In the genomic region with DNA sequence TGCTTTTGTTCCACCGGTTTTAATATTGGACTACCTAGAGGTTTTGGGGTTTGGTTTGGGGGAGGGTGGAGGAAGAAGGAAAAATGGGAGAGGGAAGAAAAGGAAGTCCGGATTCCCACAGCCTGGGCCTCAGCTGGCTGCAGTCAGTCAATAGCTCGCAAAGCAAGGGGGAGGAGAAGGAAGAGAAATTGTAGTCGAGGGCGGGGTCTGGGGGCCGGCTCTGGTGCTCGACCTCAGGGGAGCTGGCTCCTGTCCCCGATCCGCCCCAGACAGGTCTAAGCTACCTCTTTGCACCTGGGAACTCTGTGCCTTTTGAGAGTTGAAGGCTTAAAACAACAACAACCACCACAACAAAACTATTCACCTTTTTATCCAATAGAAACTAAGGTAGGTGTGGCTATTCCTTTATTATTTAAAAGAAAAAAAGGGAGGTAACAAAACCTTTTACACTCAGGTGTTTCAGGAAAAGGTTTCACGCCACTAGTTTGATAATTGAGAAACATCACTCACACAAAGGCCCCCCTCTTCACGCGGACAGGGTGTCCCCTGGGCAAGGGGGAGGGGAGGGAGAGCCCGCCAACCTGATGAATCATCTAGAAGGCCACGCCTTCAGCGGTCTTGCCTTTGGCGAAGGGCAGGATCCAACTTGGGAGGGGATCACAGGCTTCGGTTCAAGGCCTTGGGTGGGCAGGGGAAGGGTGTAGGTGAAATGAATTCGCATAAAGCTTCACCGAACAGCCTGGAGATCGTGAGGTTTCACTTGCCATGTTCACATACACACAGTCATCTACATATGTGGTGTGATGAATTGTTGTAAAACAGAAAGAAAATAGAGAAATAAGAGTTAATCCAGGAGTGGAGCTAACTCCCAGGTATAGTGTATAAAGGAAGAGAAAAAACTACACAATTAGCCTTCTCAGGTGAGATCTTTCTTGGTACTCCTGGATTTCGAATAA, we compare ENCODE assay signal across 8 cellular contexts. TPM values are rescaled to one million over a fixed set of nuclear protein-coding genes. Genes with fewer than 3 reads are reported as not detected.
DNase-seq lines count a peak whose midpoint lies in the region; ATAC-seq, FAIRE-seq and TF ChIP-seq lines count a peak whose summit lies in the region.

No MANE protein-coding gene starts in this region.

- intact Hi-C loops in HepG2 (cut with micrococcal nuclease; ENCODE audit: unreplicated experiment), result no loop called here

- no peaks in the 10 kb centered on the region for H3K27me3 ChIP-seq in HepG2 (ENCODE audit: control insufficient read depth in 1 of 2, insufficient read depth in 2 of 2, low read length in 2 of 2)

- no peak overlapping the region for H3K9ac ChIP-seq in HepG2 (ENCODE audit: insufficient read depth, low read depth, low read length)

- H3K4me1 ChIP-seq in HepG2 (ENCODE audit: insufficient read depth, low read length), result peaks cover 52% of the 10 kb centered on the region

- no peak overlapping the region for H2AFZ ChIP-seq in HepG2 (ENCODE audit: low read length)

- H3K79me2 ChIP-seq in HepG2 (ENCODE audit: insufficient read depth, low read length), result no peaks in the 10 kb centered on the region

- CTCF ChIA-PET in HepG2 (lab: Yijun Ruan, JAX; ENCODE audit: low intra/inter-chr PET ratio, low total read pairs), result no interaction called here

- peak overlapping the region; percentile 14; the same call in 1 of the 2 replicates for H3K4me2 ChIP-seq in HepG2 (ENCODE audit: low read depth, low read length)

- H4K20me1 ChIP-seq in HepG2 (ENCODE audit: insufficient read depth, low read length), result no peaks in the 10 kb centered on the region

- TF ChIP-seq CTCF in choroid plexus epithelial cell (conservative IDR thresholded peaks at IDR 0.05; ENCODE audit: low read depth, low read length) (no peak), HepG2 (CRISPR knock-in tag; IDR thresholded peaks at IDR 0.05) (no peak)

- WGBS in HepG2 (ENCODE audit: low lambda C conversion rate), result 41% methylated on average over 21 of the region's 21 CpGs

- H3K4me3 ChIP-seq in choroid plexus epithelial cell (ENCODE audit: low read depth, low read length) (peak overlapping the region; percentile 53), HepG2 (replicated peaks in 1 of 3; ENCODE audit: insufficient read depth in 1 of 3, low read depth in 2 of 3, low read length in 3 of 3) (no peak overlapping the region; a peak in 1 of 6 replicates)

- no peak for FAIRE-seq in HepG2 (lab: Jason Lieb, UNC)

- no peak for TF ChIP-seq POLR2A in HepG2 (IDR thresholded peaks at IDR 0.05; ENCODE audit: insufficient read depth in 1 of 2, low read depth in 2 of 2, low read length in 2 of 2)

- in situ Hi-C loops in HepG2 (cut with HindIII; ENCODE audit: extremely low pct_ligation_motif_present, low pct_unique_long_range_greater_than_20kb), result no loop called here

- no peak for TF ChIP-seq EP300 in HepG2 (IDR thresholded peaks at IDR 0.05; ENCODE audit: low read depth in 2 of 2, low read length in 2 of 2)
- TF ChIP-seq EP300 in HepG2 (CRISPR knock-in tag; IDR thresholded peaks at IDR 0.05; ENCODE audit: borderline replicate concordance), result no peak

- no peaks in the 10 kb centered on the region for H3K36me3 ChIP-seq in HepG2 (replicated peaks in 1 of 2; ENCODE audit: control insufficient read depth in 1 of 2, insufficient read depth in 2 of 2, low read length in 2 of 2)

- H3K27ac ChIP-seq in HepG2 (ENCODE audit: extremely low read length, insufficient read depth, low read length), result no peak overlapping the region

- no TSS peak for BruUV-seq in HepG2 (replicated peaks; lab: Mats Ljungman, UMichigan)

- no peaks in the 10 kb centered on the region for H3K9me3 ChIP-seq in HepG2 (ENCODE audit: low read length)

- peak; percentile 68 for ATAC-seq in HepG2
- ATAC-seq in HG03457 (IDR thresholded peaks at IDR 0.05; ENCODE audit: unreplicated experiment), result no peak

- no peak for TF ChIP-seq RAD21 in HepG2 (CRISPR knock-in tag; IDR thresholded peaks at IDR 0.05)

- POLR2A ChIA-PET in HepG2 (lab: Yijun Ruan, JAX), result no interaction called here

- DNase-seq in NCI-H146 treated with DMSO at 0.1 percent for 48 hours (lab: John Stamatoyannopoulos, UW; ENCODE audit: unreplicated experiment) (peak; percentile 90), choroid plexus epithelial cell (ENCODE audit: low read depth) (peak; percentile 47), HepG2 (ENCODE audit: low spot score) (no peak), ureter (ENCODE audit: low spot score) (peak; percentile 78), GDM1 (lab: John Stamatoyannopoulos, UW) (no peak), NCI-H446 treated with DMSO at 0.1 percent for 48 hours (lab: John Stamatoyannopoulos, UW) (no peak), NCI-H526 treated with DMSO at 0.1 percent for 48 hours (lab: John Stamatoyannopoulos, UW) (no peak)

TF ChIP-seq in HepG2, 621 proteins besides CTCF, POLR2A, EP300 and RAD21:
- TF ChIP-seq FOSL2 (CRISPR knock-in tag; IDR thresholded peaks at IDR 0.05) (peak; percentile 87), HMG20A (CRISPR knock-in tag; IDR thresholded peaks at IDR 0.05; ENCODE audit: borderline replicate concordance) (no peak)
- TF ChIP-seq, protein P1, sequence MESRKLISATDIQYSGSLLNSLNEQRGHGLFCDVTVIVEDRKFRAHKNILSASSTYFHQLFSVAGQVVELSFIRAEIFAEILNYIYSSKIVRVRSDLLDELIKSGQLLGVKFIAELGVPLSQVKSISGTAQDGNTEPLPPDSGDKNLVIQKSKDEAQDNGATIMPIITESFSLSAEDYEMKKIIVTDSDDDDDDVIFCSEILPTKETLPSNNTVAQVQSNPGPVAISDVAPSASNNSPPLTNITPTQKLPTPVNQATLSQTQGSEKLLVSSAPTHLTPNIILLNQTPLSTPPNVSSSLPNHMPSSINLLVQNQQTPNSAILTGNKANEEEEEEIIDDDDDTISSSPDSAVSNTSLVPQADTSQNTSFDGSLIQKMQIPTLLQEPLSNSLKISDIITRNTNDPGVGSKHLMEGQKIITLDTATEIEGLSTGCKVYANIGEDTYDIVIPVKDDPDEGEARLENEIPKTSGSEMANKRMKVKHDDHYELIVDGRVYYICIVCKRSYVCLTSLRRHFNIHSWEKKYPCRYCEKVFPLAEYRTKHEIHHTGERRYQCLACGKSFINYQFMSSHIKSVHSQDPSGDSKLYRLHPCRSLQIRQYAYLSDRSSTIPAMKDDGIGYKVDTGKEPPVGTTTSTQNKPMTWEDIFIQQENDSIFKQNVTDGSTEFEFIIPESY (CRISPR knock-in tag; IDR thresholded peaks at IDR 0.05), result peak; percentile 91

RNA-seq across cellular contexts. Expression of a gene that starts 1.7 kb away (rescaled TPM):
- total RNA-seq in HepG2 (2016; rRNA removed; fragmentation: Illumina TruSeq; extraction: Trizol) (0.49 and 0.62 TPM in 2 replicates), ureter (26.7 TPM)
- 0.26 and 0.51 TPM in 2 replicates for total RNA-seq in HepG2 (2016; cell fraction: cytosol; rRNA removed; fragmentation: Illumina TruSeq; extraction: Trizol; ENCODE audit: low read depth)
- 0.17 and 0.40 TPM in 2 replicates for total RNA-seq in HepG2 (2016; cell fraction: insoluble cytoplasmic fraction; rRNA removed; fragmentation: Illumina TruSeq; extraction: Trizol)
- 0.34 and 0.37 TPM in 2 replicates for total RNA-seq in HepG2 (2016; cell fraction: membrane; rRNA removed; fragmentation: Illumina TruSeq; extraction: Trizol)
- total RNA-seq in HepG2 (2016; cell fraction: nucleus; rRNA removed; fragmentation: Illumina TruSeq; extraction: Trizol), result 0.22 and 1.1 TPM in 2 replicates
- 0.20 and 0.49 TPM in 2 replicates for polyA plus RNA-seq in HepG2 (2011; rRNA removed)
- polyA plus RNA-seq in HepG2 (2011; cell fraction: cytosol; rRNA removed), result 0.27 TPM in 2 replicates
- 0.53 and 0.57 TPM in 2 replicates for polyA plus RNA-seq in HepG2 (2011; cell fraction: nucleus; rRNA removed)
- polyA plus RNA-seq in HepG2 (2012), result 0.29 and 0.35 TPM in 2 replicates
- 0.08 and 0.15 TPM in 2 replicates for polyA plus RNA-seq in HepG2 (2016; cell fraction: cytosol; fragmentation: Illumina TruSeq; extraction: Trizol; ENCODE audit: low read depth)
- 0.44 and 0.47 TPM in 2 replicates for polyA plus RNA-seq in HepG2 (2016; cell fraction: insoluble cytoplasmic fraction; fragmentation: Illumina TruSeq; extraction: Trizol; ENCODE audit: low read depth)
- polyA plus RNA-seq in HepG2 (2016; cell fraction: membrane; fragmentation: Illumina TruSeq; extraction: Trizol; ENCODE audit: low read depth), result 0.25 and 0.34 TPM in 2 replicates
- 0.26 and 0.32 TPM in 2 replicates for polyA plus RNA-seq in HepG2 (2016; cell fraction: nucleus; fragmentation: Illumina TruSeq; extraction: Trizol; ENCODE audit: insufficient read depth, low read depth)
- polyA minus RNA-seq in HepG2 (2011; rRNA and poly(A)+ RNA removed; ENCODE audit: low replicate concordance), result 0.16 TPM in 1 of 2 replicates, not detected in the other
- 0.20 TPM in 1 of 2 replicates, not detected in the other for polyA minus RNA-seq in HepG2 (2011; cell fraction: cytosol; rRNA and poly(A)+ RNA removed)
- polyA minus RNA-seq in HepG2 (2011; cell fraction: nucleus; rRNA and poly(A)+ RNA removed), result 1.2 and 1.5 TPM in 2 replicates

Comparison
In these comparisons a context has a peak if more than half of its experiments do, and no peak if none do; other contexts are left out.
1. DNase-seq: peak in NCI-H146 treated with DMSO at 0.1 percent for 48 hours (single experiment), choroid plexus epithelial cell (single experiment) and ureter (single experiment); none in HepG2 (single experiment), GDM1 (single experiment), NCI-H446 treated with DMSO at 0.1 percent for 48 hours (single experiment) and NCI-H526 treated with DMSO at 0.1 percent for 48 hours (single experiment).
2. RNA of a gene that starts 1.7 kb away (total RNA-seq): 26.7 TPM in ureter (single experiment); 0.17 to 1.1 TPM in HepG2; every median in the first group is over 10 times any median in the second.